In genomic region chr11:70612459-70613141, GRCh38 we compare ENCODE assay signal across 22 cellular contexts.
"Had no signal": no experiment of that assay in that cellular context is flagged by ENCODE, and none has a peak within 500 bp of the region (broad histone marks: within the 10 kb centered on the region; RNA-seq: fewer than 3 reads in every experiment).

No MANE protein-coding gene starts in this region.

- H3K27ac Mint-ChIP-seq: activated B cell treated with CpG ODN at 0.5 μM for 24 hours; activated CD4-positive, alpha-beta memory T cell treated with anti-CD3 and anti-CD28 coated beads for 36 hours; activated CD4-positive, alpha-beta T cell treated with anti-CD3 and anti-CD28 coated beads, Interleukin-2, amount 10 ng/mL, durations not matched to agents 7 days and 5 days; activated naive CD4-positive, alpha-beta T cell treated with anti-CD3 and anti-CD28 coated beads, Interleukin-2, amount 10 ng/mL, durations not matched to agents 7 days and 5 days; activated naive CD8-positive, alpha-beta T cell treated with anti-CD3 and anti-CD28 coated beads for 36 hours; activated T-helper 17 cell treated with anti-CD3 and anti-CD28 coated beads, Interleukin-2, amount 50 U/mL, for 72 hours; T-helper 1 cell treated with Interleukin-12 subunit alpha and Interleukin-12 subunit beta and Interleukin-4 antibody, amounts not matched to agents 30 μg/mL and 1 μg/mL, for 36 hours had no signal

- H3K36me3 Mint-ChIP-seq: activated CD4-positive, alpha-beta memory T cell treated with anti-CD3 and anti-CD28 coated beads for 36 hours; activated naive CD4-positive, alpha-beta T cell treated with anti-CD3 and anti-CD28 coated beads, Interleukin-2, amount 10 ng/mL, durations not matched to agents 7 days and 5 days; activated naive CD8-positive, alpha-beta T cell treated with anti-CD3 and anti-CD28 coated beads for 36 hours had no signal

- H3K27ac ChIP-seq: Peyer's patch had no signal

- H3K4me3 Mint-ChIP-seq: activated B cell treated with CpG ODN at 0.5 μM for 24 hours; activated CD4-positive, alpha-beta memory T cell treated with anti-CD3 and anti-CD28 coated beads for 36 hours; activated CD4-positive, alpha-beta T cell treated with anti-CD3 and anti-CD28 coated beads, Interleukin-2, amount 10 ng/mL, durations not matched to agents 7 days and 5 days; activated naive CD4-positive, alpha-beta T cell treated with anti-CD3 and anti-CD28 coated beads, Interleukin-2, amount 10 ng/mL, durations not matched to agents 7 days and 5 days; activated naive CD8-positive, alpha-beta T cell treated with anti-CD3 and anti-CD28 coated beads for 36 hours; activated T-helper 17 cell treated with anti-CD3 and anti-CD28 coated beads, Interleukin-2, amount 50 U/mL, for 72 hours; T-helper 1 cell treated with Interleukin-12 subunit alpha and Interleukin-12 subunit beta and Interleukin-4 antibody, amounts not matched to agents 30 μg/mL and 1 μg/mL, for 36 hours had no signal

- H3K4me1 ChIP-seq: Peyer's patch had no signal

- H3K4me3 ChIP-seq: Peyer's patch had no signal

- H3K4me1 Mint-ChIP-seq: activated B cell treated with CpG ODN at 0.5 μM for 24 hours; activated CD4-positive, alpha-beta T cell treated with anti-CD3 and anti-CD28 coated beads, Interleukin-2, amount 10 ng/mL, durations not matched to agents 7 days and 5 days; activated naive CD4-positive, alpha-beta T cell treated with anti-CD3 and anti-CD28 coated beads, Interleukin-2, amount 10 ng/mL, durations not matched to agents 7 days and 5 days; activated naive CD8-positive, alpha-beta T cell treated with anti-CD3 and anti-CD28 coated beads for 36 hours; activated T-helper 17 cell treated with anti-CD3 and anti-CD28 coated beads, Interleukin-2, amount 50 U/mL, for 72 hours had no signal

- H3K27me3 ChIP-seq: Peyer's patch had no signal

- ATAC-seq: activated T-helper 17 cell treated with anti-CD3 and anti-CD28 coated beads, Interleukin-2, amount 50 U/mL, for 72 hours had no signal

- DNase-seq: activated B cell treated with CpG ODN at 0.5 μM for 24 hours; activated CD4-positive, alpha-beta memory T cell treated with anti-CD3 and anti-CD28 coated beads for 36 hours; activated CD4-positive, alpha-beta T cell treated with anti-CD3 and anti-CD28 coated beads for 1 hour; activated CD4-positive, alpha-beta T cell treated with anti-CD3 and anti-CD28 coated beads, Interleukin-2, amount 10 ng/mL, durations not matched to agents 7 days and 5 days; activated CD8-positive, alpha-beta memory T cell treated with anti-CD3 and anti-CD28 coated beads for 24 hours; activated gamma-delta T cell treated with Interleukin-2 at 50 U/mL for 16 hours; activated naive CD4-positive, alpha-beta T cell treated with anti-CD3 and anti-CD28 coated beads, Interleukin-2, amount 10 ng/mL, durations not matched to agents 7 days and 5 days; activated naive CD8-positive, alpha-beta T cell treated with anti-CD3 and anti-CD28 coated beads for 36 hours; activated T-cell treated with anti-CD3 and anti-CD28 coated beads, Interleukin-2, amount 50 U/mL, for 48 hours; Kasumi-1; KBM-7; NCI-H1048; NCI-H1417; NCI-H1930; NCI-H345; NCI-H510A treated with DMSO at 0.1 percent for 48 hours; NCI-H69; Peyer's patch; SHP77; T-helper 9 cell had no signal

- H3K36me3 ChIP-seq: Peyer's patch had no signal

- H3K9me3 Mint-ChIP-seq: activated B cell treated with CpG ODN at 0.5 μM for 24 hours; activated CD4-positive, alpha-beta T cell treated with anti-CD3 and anti-CD28 coated beads, Interleukin-2, amount 10 ng/mL, durations not matched to agents 7 days and 5 days; activated naive CD4-positive, alpha-beta T cell treated with anti-CD3 and anti-CD28 coated beads, Interleukin-2, amount 10 ng/mL, durations not matched to agents 7 days and 5 days; activated naive CD8-positive, alpha-beta T cell treated with anti-CD3 and anti-CD28 coated beads for 36 hours; activated T-helper 17 cell treated with anti-CD3 and anti-CD28 coated beads, Interleukin-2, amount 50 U/mL, for 72 hours; T-helper 1 cell treated with Interleukin-12 subunit alpha and Interleukin-12 subunit beta and Interleukin-4 antibody, amounts not matched to agents 30 μg/mL and 1 μg/mL, for 36 hours had no signal
